In genomic region chr2:1521878-1522495, GRCh38 we compare ENCODE assay signal across 23 cellular contexts.
"Had no signal": no experiment of that assay in that cellular context is flagged by ENCODE, and none has a peak within 500 bp of the region (broad histone marks: within the 10 kb centered on the region; RNA-seq: fewer than 3 reads in every experiment).

No MANE protein-coding gene starts in this region.

- H3K4me3 Mint-ChIP-seq: activated CD4-positive, alpha-beta memory T cell treated with anti-CD3 and anti-CD28 coated beads for 36 hours; activated CD4-positive, alpha-beta T cell treated with anti-CD3 and anti-CD28 coated beads, Interleukin-2, amount 10 ng/mL, durations not matched to agents 7 days and 5 days; activated T-cell treated with anti-CD3 and anti-CD28 coated beads, Interleukin-2, amount 50 U/mL, for 72 hours; brain; T-cell had no signal

- DNase-seq: activated CD4-positive, alpha-beta memory T cell treated with anti-CD3 and anti-CD28 coated beads for 36 hours; activated CD4-positive, alpha-beta T cell treated with anti-CD3 and anti-CD28 coated beads, Interleukin-2, amount 10 ng/mL, durations not matched to agents 7 days and 5 days; activated CD4-positive, CD25-positive, alpha-beta regulatory T cell; activated CD8-positive, alpha-beta memory T cell treated with anti-CD3 and anti-CD28 coated beads, Interleukin-2, amount 50 U/mL, for 4 hours; activated naive CD4-positive, alpha-beta T cell treated with anti-CD3 and anti-CD28 coated beads, Interleukin-2, amount 50 U/mL, for 16 hours; activated T-cell treated with anti-CD3 and anti-CD28 coated beads, Interleukin-2, amount 50 U/mL, for 72 hours; amniotic stem cell; Kasumi-1; NCI-H1105 treated with DMSO at 0.1 percent for 48 hours; NCI-H1436 treated with DMSO at 0.1 percent for 48 hours; NCI-H187; NCI-H2081; NCI-H510A treated with DMSO at 0.1 percent for 48 hours; NCI-H69; NK-92 treated with Interleukin-12 subunit alpha and Interleukin-12 subunit beta, amount 100 ng/mL, for 24 hours; SIG-M5; T-cell had no signal

- H3K4me3 ChIP-seq: K562 had no signal

- H3K27ac ChIP-seq: VCaP had no signal

- ATAC-seq: activated T-cell treated with anti-CD3 and anti-CD28 coated beads, Interleukin-2, amount 50 U/mL, for 72 hours; K562; T-cell had no signal

- H3K27me3 Mint-ChIP-seq: activated CD4-positive, alpha-beta memory T cell treated with anti-CD3 and anti-CD28 coated beads for 36 hours; activated CD4-positive, alpha-beta T cell treated with anti-CD3 and anti-CD28 coated beads, Interleukin-2, amount 10 ng/mL, durations not matched to agents 7 days and 5 days; T-cell had no signal

- H3K9me3 Mint-ChIP-seq: activated CD4-positive, alpha-beta memory T cell treated with anti-CD3 and anti-CD28 coated beads for 36 hours; activated CD4-positive, alpha-beta T cell treated with anti-CD3 and anti-CD28 coated beads, Interleukin-2, amount 10 ng/mL, durations not matched to agents 7 days and 5 days; activated T-cell treated with anti-CD3 and anti-CD28 coated beads, Interleukin-2, amount 50 U/mL, for 72 hours; activated T-helper 2 cell treated with anti-CD3 and anti-CD28 coated beads, Interferon-gamma antibody, Interleukin-2, Interleukin-4, amounts not matched to agents 10 μg/mL and 5 μg/mL and 100 μg/mL, durations not matched to agents 14 hours and 24 hours and 36 hours; brain; T-cell had no signal

- FAIRE-seq: astrocyte, K562, RCC 7860 had no signal

- H3K4me1 Mint-ChIP-seq: brain had no signal

- H3K27ac Mint-ChIP-seq: activated CD4-positive, alpha-beta memory T cell treated with anti-CD3 and anti-CD28 coated beads for 36 hours; activated T-cell treated with anti-CD3 and anti-CD28 coated beads, Interleukin-2, amount 50 U/mL, for 72 hours; activated T-helper 2 cell treated with anti-CD3 and anti-CD28 coated beads, Interferon-gamma antibody, Interleukin-2, Interleukin-4, amounts not matched to agents 10 μg/mL and 5 μg/mL and 100 μg/mL, durations not matched to agents 14 hours and 24 hours and 36 hours; T-cell had no signal
